ENCODE assay signal across 13 cellular contexts in genomic region chr18:10715791-10716190, GRCh38.
DNase-seq lines count a peak whose midpoint lies in the region; ATAC-seq and TF ChIP-seq lines count a peak whose summit lies in the region.
"Had no signal": no experiment of that assay in that cellular context is flagged by ENCODE, and none has a peak within 500 bp of the region (broad histone marks: within the 10 kb centered on the region; RNA-seq: fewer than 3 reads in every experiment).

No MANE protein-coding gene starts in this region.

- H3K9me3 Mint-ChIP-seq in immature natural killer cell: no peaks in the 10 kb centered on the region
- no peaks in the 10 kb centered on the region for H3K9me3 Mint-ChIP-seq in activated CD8-positive, alpha-beta T cell treated with anti-CD3 and anti-CD28 coated beads for 36 hours

- intact Hi-C loops in activated CD8-positive, alpha-beta T cell treated with anti-CD3 and anti-CD28 coated beads for 36 hours (cut with micrococcal nuclease): no loop called here

- TF ChIP-seq CTCF in RWPE2 (IDR thresholded peaks at IDR 0.05; ENCODE audit: poor library complexity, severe bottlenecking) (no peak), fibroblast of the aortic adventitia (IDR thresholded peaks at IDR 0.05; ENCODE audit: insufficient read depth, low read length) (no peak)
- TF ChIP-seq CTCF in activated CD8-positive, alpha-beta T cell treated with anti-CD3 and anti-CD28 coated beads for 36 hours (IDR thresholded peaks at IDR 0.05): no peak

- H3K27ac Mint-ChIP-seq in immature natural killer cell: no peak overlapping the region
- H3K27ac Mint-ChIP-seq in activated CD8-positive, alpha-beta T cell treated with anti-CD3 and anti-CD28 coated beads for 36 hours: no peak overlapping the region

- ATAC-seq in RWPE2 (ENCODE audit: low read depth): peak; percentile 90
- ATAC-seq in HG03378 (IDR thresholded peaks at IDR 0.05; ENCODE audit: unreplicated experiment): no peak
- ATAC-seq in activated CD8-positive, alpha-beta T cell treated with anti-CD3 and anti-CD28 coated beads for 36 hours: no peak
- ATAC-seq in GM18519 (IDR thresholded peaks at IDR 0.05; ENCODE audit: low FRiP score, unreplicated experiment): no peak
- ATAC-seq: left colon had no signal

- peaks cover 6% of the 10 kb centered on the region for H3K4me1 ChIP-seq in RWPE2 (ENCODE audit: insufficient read depth, poor library complexity, severe bottlenecking)

- POLR2A ChIA-PET in activated CD8-positive, alpha-beta T cell treated with anti-CD3 and anti-CD28 coated beads for 36 hours (lab: Charles Lee): no interaction called here

- no peaks in the 10 kb centered on the region for H3K4me1 Mint-ChIP-seq in immature natural killer cell
- no peaks in the 10 kb centered on the region for H3K4me1 Mint-ChIP-seq in activated CD8-positive, alpha-beta T cell treated with anti-CD3 and anti-CD28 coated beads for 36 hours (ENCODE audit: low read depth)

- no peak overlapping the region for H3K4me3 Mint-ChIP-seq in immature natural killer cell
- no peak overlapping the region for H3K4me3 Mint-ChIP-seq in activated CD8-positive, alpha-beta T cell treated with anti-CD3 and anti-CD28 coated beads for 36 hours

- H3K27me3 ChIP-seq in RWPE2 (ENCODE audit: insufficient read depth, poor library complexity, severe bottlenecking): no peaks in the 10 kb centered on the region

- peaks cover 0 to 3% (median 1%) of the 10 kb centered on the region in 3 donors for H3K27me3 Mint-ChIP-seq in immature natural killer cell (ENCODE audit: low read depth in 3 of 3)
- H3K27me3 Mint-ChIP-seq in activated CD8-positive, alpha-beta T cell treated with anti-CD3 and anti-CD28 coated beads for 36 hours: no peaks in the 10 kb centered on the region

- DNase-seq in HCEC 1CT (peak; percentile 42), RWPE2 (ENCODE audit: low spot score) (no peak), fibroblast of the aortic adventitia (ENCODE audit: low read depth) (peak; percentile 90), stromal cell of bone marrow (ENCODE audit: low read depth) (peak; percentile 87), immature natural killer cell (no peak)
- no peak for DNase-seq in activated CD8-positive, alpha-beta T cell treated with anti-CD3 and anti-CD28 coated beads for 36 hours
- DNase-seq: activated T-cell treated with anti-CD3 and anti-CD28 coated beads, Interleukin-2, amount 50 U/mL, for 48 hours; left colon; NCI-H345; SK-N-SH; stimulated activated CD4-positive, alpha-beta T cell treated with anti-CD3 and anti-CD28 coated beads, Interleukin-4, amount 100 ng/mL, for 4 hours had no signal

- CTCF ChIA-PET in activated CD8-positive, alpha-beta T cell treated with anti-CD3 and anti-CD28 coated beads for 36 hours (lab: Charles Lee): interaction anchor here (1.4 kb wide), 1 partner anchor 155 kb away, joined by 3 read pairs; no protein-coding TSS in a partner anchor

- H3K4me3 ChIP-seq in RWPE2 (ENCODE audit: severe bottlenecking) (no peak overlapping the region), fibroblast of the aortic adventitia (ENCODE audit: low read depth, low read length) (no peak overlapping the region)

- no peaks in the 10 kb centered on the region for H3K36me3 Mint-ChIP-seq in immature natural killer cell
- H3K36me3 Mint-ChIP-seq in activated CD8-positive, alpha-beta T cell treated with anti-CD3 and anti-CD28 coated beads for 36 hours (ENCODE audit: low read depth): no peaks in the 10 kb centered on the region

- no peak overlapping the region for H3K27ac ChIP-seq in RWPE2 (ENCODE audit: poor library complexity, severe bottlenecking)

- no peaks in the 10 kb centered on the region for H3K9me3 ChIP-seq in RWPE2 (ENCODE audit: severe bottlenecking)
- H3K9me3 ChIP-seq: SK-N-SH had no signal

- H3K36me3 ChIP-seq in RWPE2 (ENCODE audit: low read depth): no peaks in the 10 kb centered on the region

Comparison
In these comparisons a context has a peak if more than half of its experiments do, and no peak if none do; other contexts are left out.
1. DNase-seq: peak in HCEC 1CT (single experiment), fibroblast of the aortic adventitia (single experiment) and stromal cell of bone marrow (single experiment); none in RWPE2 (single experiment), immature natural killer cell (0 of 3) and activated CD8-positive, alpha-beta T cell treated with anti-CD3 and anti-CD28 coated beads for 36 hours (single experiment).